29 cellular contexts compared by ENCODE assay signal in the genomic region with DNA sequence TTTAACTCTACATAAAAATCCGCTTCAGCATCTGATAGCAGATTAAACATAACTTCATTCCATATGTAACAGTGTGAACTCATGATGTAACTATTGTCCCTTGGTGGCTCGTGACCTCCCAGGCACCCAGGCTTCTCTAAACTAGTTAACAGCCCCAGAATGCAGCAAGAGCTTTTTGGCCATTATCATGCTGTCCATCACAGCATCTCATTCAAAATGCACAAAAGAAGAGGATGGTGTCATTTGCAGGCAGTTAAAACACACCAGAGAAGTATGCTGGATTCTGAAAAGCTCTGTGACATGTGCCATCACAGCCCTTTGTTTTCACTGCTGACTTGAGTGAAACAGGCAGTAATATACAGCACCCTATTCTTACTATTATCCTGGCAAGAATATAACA.
"Had no signal": no experiment of that assay in that cellular context is flagged by ENCODE, and none has a peak within 500 bp of the region (broad histone marks: within the 10 kb centered on the region; RNA-seq: fewer than 3 reads in every experiment).

No MANE protein-coding gene starts in this region.

- H3K4me3 Mint-ChIP-seq: activated CD4-positive, alpha-beta memory T cell treated with anti-CD3 and anti-CD28 coated beads for 36 hours; activated CD4-positive, alpha-beta T cell treated with anti-CD3 and anti-CD28 coated beads for 36 hours; activated CD4-positive, alpha-beta T cell treated with anti-CD3 and anti-CD28 coated beads, Interleukin-2, amount 10 ng/mL, durations not matched to agents 24 days and 14 days; activated CD8-positive, alpha-beta memory T cell treated with anti-CD3 and anti-CD28 coated beads, Interleukin-2, amount 10 ng/mL, durations not matched to agents 7 days and 5 days; activated CD8-positive, alpha-beta T cell treated with anti-CD3 and anti-CD28 coated beads, Interleukin-2, amount 10 ng/mL, durations not matched to agents 7 days and 5 days; activated naive CD4-positive, alpha-beta T cell treated with anti-CD3 and anti-CD28 coated beads, Interleukin-2, amount 10 ng/mL, durations not matched to agents 7 days and 5 days; activated naive CD8-positive, alpha-beta T cell treated with anti-CD3 and anti-CD28 coated beads, Interleukin-2, amount 10 ng/mL, durations not matched to agents 7 days and 5 days; activated T-helper 1 cell treated with anti-CD3 and anti-CD28 coated beads, Interleukin-12 subunit alpha, Interleukin-12 subunit beta, Interleukin-2, Interleukin-4 antibody, amounts not matched to agents 30 ng/mL and 10 ng/mL and 1 ng/mL, durations not matched to agents 14 hours and 24 hours and 36 hours; brain; central memory CD8-positive, alpha-beta T cell; effector memory CD8-positive, alpha-beta T cell had no signal

- H3K4me3 ChIP-seq: ascending aorta, breast epithelium, coronary artery, esophagus squamous epithelium, gastroesophageal sphincter had no signal

- H3K27ac ChIP-seq: ascending aorta, breast epithelium, coronary artery, epithelial cell of prostate, esophagus squamous epithelium, gastroesophageal sphincter had no signal

- H3K36me3 Mint-ChIP-seq: activated CD4-positive, alpha-beta memory T cell treated with anti-CD3 and anti-CD28 coated beads for 36 hours; activated CD8-positive, alpha-beta memory T cell treated with anti-CD3 and anti-CD28 coated beads, Interleukin-2, amount 10 ng/mL, durations not matched to agents 7 days and 5 days; activated naive CD4-positive, alpha-beta T cell treated with anti-CD3 and anti-CD28 coated beads, Interleukin-2, amount 10 ng/mL, durations not matched to agents 7 days and 5 days; activated naive CD4-positive, alpha-beta T cell treated with anti-CD3 and anti-CD28 coated beads, Interleukin-2, amount 50 U/mL, for 72 hours; activated naive CD8-positive, alpha-beta T cell treated with anti-CD3 and anti-CD28 coated beads, Interleukin-2, amount 10 ng/mL, durations not matched to agents 7 days and 5 days; brain had no signal

- H3K9me3 Mint-ChIP-seq: activated CD4-positive, alpha-beta T cell treated with anti-CD3 and anti-CD28 coated beads, Interleukin-2, amount 10 ng/mL, durations not matched to agents 24 days and 14 days; activated T-helper 1 cell treated with anti-CD3 and anti-CD28 coated beads, Interleukin-12 subunit alpha, Interleukin-12 subunit beta, Interleukin-2, Interleukin-4 antibody, amounts not matched to agents 30 ng/mL and 10 ng/mL and 1 ng/mL, durations not matched to agents 14 hours and 24 hours and 36 hours had no signal

- H3K27me3 Mint-ChIP-seq: activated CD4-positive, alpha-beta memory T cell treated with anti-CD3 and anti-CD28 coated beads for 36 hours; activated CD4-positive, alpha-beta T cell treated with anti-CD3 and anti-CD28 coated beads, Interleukin-2, amount 10 ng/mL, durations not matched to agents 24 days and 14 days; activated CD8-positive, alpha-beta memory T cell treated with anti-CD3 and anti-CD28 coated beads, Interleukin-2, amount 10 ng/mL, durations not matched to agents 7 days and 5 days; activated naive CD4-positive, alpha-beta T cell treated with anti-CD3 and anti-CD28 coated beads, Interleukin-2, amount 10 ng/mL, durations not matched to agents 7 days and 5 days; activated naive CD8-positive, alpha-beta T cell treated with anti-CD3 and anti-CD28 coated beads, Interleukin-2, amount 10 ng/mL, durations not matched to agents 7 days and 5 days; brain; central memory CD8-positive, alpha-beta T cell; effector memory CD8-positive, alpha-beta T cell had no signal

- H3K27ac Mint-ChIP-seq: activated CD4-positive, alpha-beta memory T cell treated with anti-CD3 and anti-CD28 coated beads for 36 hours; activated CD4-positive, alpha-beta T cell treated with anti-CD3 and anti-CD28 coated beads for 36 hours; activated CD4-positive, alpha-beta T cell treated with anti-CD3 and anti-CD28 coated beads, Interleukin-2, amount 10 ng/mL, durations not matched to agents 24 days and 14 days; activated CD8-positive, alpha-beta memory T cell treated with anti-CD3 and anti-CD28 coated beads, Interleukin-2, amount 10 ng/mL, durations not matched to agents 7 days and 5 days; activated CD8-positive, alpha-beta T cell treated with anti-CD3 and anti-CD28 coated beads, Interleukin-2, amount 10 ng/mL, durations not matched to agents 7 days and 5 days; activated naive CD4-positive, alpha-beta T cell treated with anti-CD3 and anti-CD28 coated beads, Interleukin-2, amount 10 ng/mL, durations not matched to agents 7 days and 5 days; activated naive CD4-positive, alpha-beta T cell treated with anti-CD3 and anti-CD28 coated beads, Interleukin-2, amount 50 U/mL, for 72 hours; activated naive CD8-positive, alpha-beta T cell treated with anti-CD3 and anti-CD28 coated beads, Interleukin-2, amount 10 ng/mL, durations not matched to agents 7 days and 5 days; activated T-helper 1 cell treated with anti-CD3 and anti-CD28 coated beads, Interleukin-12 subunit alpha, Interleukin-12 subunit beta, Interleukin-2, Interleukin-4 antibody, amounts not matched to agents 30 ng/mL and 10 ng/mL and 1 ng/mL, durations not matched to agents 14 hours and 24 hours and 36 hours; activated T-helper 2 cell treated with anti-CD3 and anti-CD28 coated beads, Interferon-gamma antibody, Interleukin-2, Interleukin-4, amounts not matched to agents 10 μg/mL and 5 μg/mL and 100 μg/mL, durations not matched to agents 14 hours and 24 hours and 36 hours; brain; effector memory CD8-positive, alpha-beta T cell had no signal

- H3K36me3 ChIP-seq: ascending aorta, breast epithelium, esophagus squamous epithelium, gastroesophageal sphincter had no signal

- H3K4me1 Mint-ChIP-seq: activated CD4-positive, alpha-beta T cell treated with anti-CD3 and anti-CD28 coated beads for 36 hours; activated CD4-positive, alpha-beta T cell treated with anti-CD3 and anti-CD28 coated beads, Interleukin-2, amount 10 ng/mL, durations not matched to agents 24 days and 14 days; activated CD8-positive, alpha-beta memory T cell treated with anti-CD3 and anti-CD28 coated beads, Interleukin-2, amount 10 ng/mL, durations not matched to agents 7 days and 5 days; activated naive CD4-positive, alpha-beta T cell treated with anti-CD3 and anti-CD28 coated beads, Interleukin-2, amount 10 ng/mL, durations not matched to agents 7 days and 5 days; activated naive CD8-positive, alpha-beta T cell treated with anti-CD3 and anti-CD28 coated beads, Interleukin-2, amount 10 ng/mL, durations not matched to agents 7 days and 5 days; central memory CD8-positive, alpha-beta T cell had no signal

- H3K9me3 ChIP-seq: ascending aorta, breast epithelium, esophagus squamous epithelium, gastroesophageal sphincter had no signal

- H3K27me3 ChIP-seq: ascending aorta, breast epithelium, esophagus squamous epithelium, gastroesophageal sphincter had no signal

- DNase-seq: activated CD4-positive, alpha-beta memory T cell treated with anti-CD3 and anti-CD28 coated beads for 36 hours; activated CD4-positive, alpha-beta T cell treated with anti-CD3 and anti-CD28 coated beads for 36 hours; activated CD4-positive, alpha-beta T cell treated with anti-CD3 and anti-CD28 coated beads, Interleukin-2, amount 10 ng/mL, durations not matched to agents 24 days and 14 days; activated CD4-positive, CD25-positive, alpha-beta regulatory T cell; activated CD4-positive, CD25-positive, alpha-beta regulatory T cell treated with anti-CD3 and anti-CD28 coated beads, Interleukin-2, amount 50 U/mL, for 72 hours; activated CD8-positive, alpha-beta memory T cell treated with anti-CD3 and anti-CD28 coated beads, Interleukin-2, amount 10 ng/mL, durations not matched to agents 7 days and 5 days; activated CD8-positive, alpha-beta memory T cell treated with anti-CD3 and anti-CD28 coated beads, Interleukin-2, amount 50 U/mL, for 4 hours; activated CD8-positive, alpha-beta T cell treated with anti-CD3 and anti-CD28 coated beads, Interleukin-2, amount 10 ng/mL, durations not matched to agents 7 days and 5 days; activated effector memory CD4-positive, alpha-beta T cell treated with anti-CD3 and anti-CD28 coated beads, Interleukin-2, amount 50 U/mL, for 16 hours; activated naive CD4-positive, alpha-beta T cell treated with anti-CD3 and anti-CD28 coated beads, Interleukin-2, amount 10 ng/mL, durations not matched to agents 7 days and 5 days; activated naive CD8-positive, alpha-beta T cell treated with anti-CD3 and anti-CD28 coated beads, Interleukin-2, amount 10 ng/mL, durations not matched to agents 7 days and 5 days; activated T-cell treated with anti-CD3 and anti-CD28 coated beads, Interleukin-2, amount 50 U/mL, for 1 hour; activated T-cell treated with anti-CD3 and anti-CD28 coated beads, Interleukin-2, amount 50 U/mL, for 48 hours; dermis blood vessel endothelial cell; effector CD4-positive, alpha-beta T cell; effector memory CD8-positive, alpha-beta T cell; esophagus squamous epithelium; foreskin melanocyte; T-helper 2 cell had no signal

- H3K4me1 ChIP-seq: ascending aorta, breast epithelium, esophagus squamous epithelium, gastroesophageal sphincter had no signal
